Comparison of ENCODE assay signal across 13 cellular contexts in the genomic region with DNA sequence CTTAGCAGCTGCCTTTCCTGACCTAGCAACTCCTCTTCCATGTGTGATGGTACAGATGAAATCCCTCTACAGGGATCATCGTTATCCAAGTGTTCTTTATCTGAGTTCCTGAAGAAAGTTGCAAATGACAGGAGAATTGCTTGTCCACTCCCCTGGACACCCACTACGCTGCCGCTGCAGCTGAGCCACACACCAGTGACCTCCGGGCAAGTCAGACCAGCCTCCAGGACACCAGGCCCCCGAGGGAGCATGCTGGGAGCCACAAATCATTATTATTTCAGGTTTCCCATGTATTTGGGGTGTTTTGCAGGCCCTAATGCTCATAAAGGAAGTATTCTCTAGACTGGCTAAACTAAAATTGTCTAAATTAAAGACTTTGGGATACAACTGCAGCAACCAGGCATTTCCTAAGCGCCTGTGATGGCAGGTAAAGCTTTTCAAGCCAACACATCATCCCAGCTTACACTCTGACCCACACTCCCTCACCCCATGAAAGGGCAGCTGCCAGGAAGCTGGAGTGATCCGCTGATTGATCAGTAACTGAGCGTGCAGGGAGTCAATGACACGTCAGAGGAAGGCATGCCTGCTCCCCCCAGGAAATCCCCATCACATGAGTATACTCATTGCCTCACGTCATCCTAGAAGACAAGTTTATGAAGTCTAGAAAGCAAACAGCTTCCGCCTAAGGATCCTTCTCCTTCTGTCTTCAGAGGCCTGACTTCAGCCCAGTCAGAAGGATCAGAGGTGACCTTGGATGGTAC. TPM values are rescaled to one million over a fixed set of nuclear protein-coding genes. Genes with fewer than 3 reads are reported as not detected.
DNase-seq lines count a peak whose midpoint lies in the region; ATAC-seq and TF ChIP-seq lines count a peak whose summit lies in the region.
"Had no signal": no experiment of that assay in that cellular context is flagged by ENCODE, and none has a peak within 500 bp of the region (broad histone marks: within the 10 kb centered on the region; RNA-seq: fewer than 3 reads in every experiment).

No MANE protein-coding gene starts in this region.

- TF ChIP-seq CTCF in Calu3 (IDR thresholded peaks at IDR 0.05; ENCODE audit: unreplicated experiment) (no peak), PC-9 (conservative IDR thresholded peaks at IDR 0.05) (no peak)

- H3K27ac ChIP-seq in PC-9, result no peak overlapping the region

- H3K4me1 Mint-ChIP-seq in Calu3 (ENCODE audit: low read depth, unreplicated experiment), result peaks cover 73% of the 10 kb centered on the region
- H3K4me1 Mint-ChIP-seq: T-cell had no signal

- H3K4me2 ChIP-seq in PC-9, result peak overlapping the region; percentile 40; the same call in 1 of the 2 replicates

- DNase-seq in Calu3 (peak; percentile 91), PC-9 (no peak), iris pigment epithelial cell (ENCODE audit: low read depth) (peak; percentile 77), NCI-H2107 treated with DMSO at 0.1 percent for 48 hours (lab: John Stamatoyannopoulos, UW; ENCODE audit: unreplicated experiment) (no peak), left ventricle myocardium superior (no peak), NCI-H510A (lab: John Stamatoyannopoulos, UW) (no peak), NAMALWA (ENCODE audit: low spot score) (no peak)
- DNase-seq: body of pancreas, H7, NCI-H1092 treated with DMSO at 0.1 percent for 48 hours, NCI-H748 treated with DMSO at 0.1 percent for 48 hours, T-cell had no signal

- H3K9me2 ChIP-seq in PC-9 (ENCODE audit: insufficient read depth), result no peaks in the 10 kb centered on the region

- H4K20me1 ChIP-seq in PC-9 (ENCODE audit: insufficient read depth), result no peaks in the 10 kb centered on the region

- CTCF ChIA-PET in Calu3 (lab: Charles Lee) (interaction anchor here (0.5 to 1.2 kb wide), 11 partner anchors 11 to 60 kb away, joined by 3 to 10 read pairs (median 3); partner anchors contain the start of genes FA2H and MLKL), PC-9 (lab: Charles Lee) (no interaction called here)

- H3K4me3 ChIP-seq in PC-9, result no peak overlapping the region
- H3K4me3 ChIP-seq: body of pancreas had no signal

- no peaks in the 10 kb centered on the region; the same call in 1 of the 2 replicates for H3F3A ChIP-seq in PC-9 (ENCODE audit: insufficient read depth, low read depth)

- no peaks in the 10 kb centered on the region for H3K27me3 ChIP-seq in PC-9 (ENCODE audit: insufficient read depth, low read depth)
- H3K27me3 ChIP-seq: body of pancreas had no signal

- H3K36me3 ChIP-seq in PC-9 (ENCODE audit: low read depth), result no peaks in the 10 kb centered on the region

- BruUV-seq in Calu3 (replicated peaks; lab: Mats Ljungman, UMichigan), result TSS peak; percentile 23
- no TSS peak for BruUV-seq in PC-9 (replicated peaks; lab: Mats Ljungman, UMichigan)

- H3K27me3 Mint-ChIP-seq in Calu3 (ENCODE audit: unreplicated experiment), result no peaks in the 10 kb centered on the region

- POLR2A ChIA-PET in PC-9 (lab: Charles Lee; ENCODE audit: unreplicated experiment), result no interaction called here

- H2AFZ ChIP-seq in PC-9, result no peak overlapping the region

- H3K79me2 ChIP-seq in PC-9 (ENCODE audit: low read depth), result no peaks in the 10 kb centered on the region

- H3K4me3 Mint-ChIP-seq in Calu3 (ENCODE audit: low read depth, unreplicated experiment), result peak overlapping the region; percentile 9
- H3K4me3 Mint-ChIP-seq: T-cell had no signal

- peaks cover 59% of the 10 kb centered on the region for H3K36me3 Mint-ChIP-seq in Calu3 (ENCODE audit: insufficient read depth, unreplicated experiment)
- H3K36me3 Mint-ChIP-seq: T-cell had no signal

- no peaks in the 10 kb centered on the region for H3K9me3 ChIP-seq in PC-9 (ENCODE audit: insufficient read depth, low read depth)
- H3K9me3 ChIP-seq: body of pancreas had no signal

- H3K4me1 ChIP-seq in PC-9 (replicated peaks; ENCODE audit: insufficient read depth), result no peaks in the 10 kb centered on the region

- ATAC-seq in GM19452 (IDR thresholded peaks at IDR 0.05; ENCODE audit: unreplicated experiment), result peak; percentile 71
- ATAC-seq in left ventricle myocardium superior, result no peak
- ATAC-seq: body of pancreas had no signal

- intact Hi-C loops in Calu3 (cut with micrococcal nuclease; ENCODE audit: unreplicated experiment) (loop anchor here (1.0 kb wide), 1 partner anchor 17 kb away; no protein-coding TSS in a partner anchor), PC-9 (cut with micrococcal nuclease; ENCODE audit: unreplicated experiment) (no loop called here), left ventricle myocardium superior (cut with micrococcal nuclease) (no loop called here)

- H3K27ac Mint-ChIP-seq in Calu3 (ENCODE audit: unreplicated experiment), result peak overlapping the region; percentile 98
- H3K27ac Mint-ChIP-seq: T-cell had no signal

- H3K9me3 Mint-ChIP-seq in Calu3 (ENCODE audit: low read depth, unreplicated experiment), result no peaks in the 10 kb centered on the region
- H3K9me3 Mint-ChIP-seq: T-cell had no signal

RNA-seq across cellular contexts. Expression of gene FA2H, which starts 14.4 kb away (rescaled TPM):
- 74.2 and 122 TPM in 2 replicates for total RNA-seq in Calu3 (2022)
- total RNA-seq in PC-9 (2021), result 3.5 and 4.8 TPM in 2 replicates
- 0.50 TPM for total RNA-seq in left ventricle myocardium superior

RNA-seq across cellular contexts. Expression of gene MLKL, which starts 59.5 kb away (rescaled TPM):
- total RNA-seq in Calu3 (2022) (38.8 and 46.1 TPM in 2 replicates), PC-9 (2021) (6.8 and 11.2 TPM in 2 replicates), left ventricle myocardium superior (4.7 TPM)

Comparison
In these comparisons a context has a peak if more than half of its experiments do, and no peak if none do; other contexts are left out.
1. DNase-seq: peak in Calu3 (single experiment) and iris pigment epithelial cell (single experiment); none in PC-9 (0 of 2), NCI-H2107 treated with DMSO at 0.1 percent for 48 hours (single experiment), left ventricle myocardium superior (single experiment), NCI-H510A (single experiment) and NAMALWA (single experiment).
2. RNA of gene FA2H, which starts 14.4 kb away (total RNA-seq): 74.2 to 122 TPM in Calu3; 3.5 to 4.8 TPM in PC-9 and 0.50 TPM in left ventricle myocardium superior (single experiment); every median in the first group is over 10 times any median in the second.